9 cellular contexts compared by ENCODE assay signal in the genomic region with DNA sequence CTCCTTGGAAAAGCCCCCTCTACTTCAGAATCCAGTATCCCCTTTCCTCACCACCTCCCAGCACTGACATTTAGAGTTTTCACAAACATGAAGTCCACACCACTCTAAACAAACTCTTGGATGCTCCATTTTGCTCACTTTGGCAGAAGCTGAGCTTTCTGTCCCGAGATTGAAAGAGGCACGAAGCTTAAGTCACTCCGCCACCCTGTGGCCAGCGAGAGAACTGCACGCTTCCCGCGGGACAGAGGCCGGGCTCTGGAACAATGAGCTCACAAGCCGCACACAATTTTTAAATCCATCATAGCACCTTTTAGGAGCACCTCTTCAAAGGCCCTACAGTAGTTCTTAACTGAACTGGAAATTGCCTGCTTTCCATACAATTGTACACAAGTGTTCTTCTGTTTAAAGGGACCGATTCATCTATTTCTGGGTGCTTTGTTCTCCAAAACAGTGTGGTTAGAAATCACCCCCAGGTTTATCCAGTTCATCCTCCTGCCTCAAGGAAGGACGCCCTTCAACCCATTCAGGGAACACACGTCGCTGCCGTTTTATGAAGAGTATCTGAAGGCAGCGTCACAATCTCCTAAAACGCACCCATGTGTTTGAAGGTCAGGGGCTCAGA.
DNase-seq lines count a peak whose midpoint lies in the region; ATAC-seq and TF ChIP-seq lines count a peak whose summit lies in the region.
"Had no signal": no experiment of that assay in that cellular context is flagged by ENCODE, and none has a peak within 500 bp of the region (broad histone marks: within the 10 kb centered on the region; RNA-seq: fewer than 3 reads in every experiment).

No MANE protein-coding gene starts in this region.

- no peak overlapping the region for H2AFZ ChIP-seq in HCT116 (ENCODE audit: low read depth, low read length, poor library complexity, severe bottlenecking)

- DNase-seq in Calu3 (peak; percentile 90), HCT116 (ENCODE audit: low read depth, low spot score) (peak; percentile 52), NCI-H2171 (lab: John Stamatoyannopoulos, UW) (peak; percentile 57), brain pericyte (ENCODE audit: low read depth, low spot score) (peak; percentile 32), iris pigment epithelial cell (ENCODE audit: low read depth) (peak; percentile 76)
- peak; percentile 80 for DNase-seq in stimulated activated CD4-positive, alpha-beta T cell treated with anti-CD3 and anti-CD28 coated beads, Interleukin-15, amount 100 ng/mL, for 24 hours

- no peaks in the 10 kb centered on the region for H4K20me1 ChIP-seq in HCT116 (ENCODE audit: insufficient read depth)

- H3K36me3 ChIP-seq in HCT116 (ENCODE audit: control insufficient read depth in 1 of 2, insufficient read depth in 2 of 2, low read length in 2 of 2) = no peaks in the 10 kb centered on the region

- H3K4me1 ChIP-seq in HCT116 (ENCODE audit: control insufficient read depth in 1 of 2, insufficient read depth in 2 of 2, low read length in 2 of 2) = no peaks in the 10 kb centered on the region

- no peaks in the 10 kb centered on the region for H3K27me3 ChIP-seq in HCT116 (ENCODE audit: insufficient read depth, low read length)

- H3K27ac ChIP-seq in HCT116 (ENCODE audit: low read depth, low read length) (no peak overlapping the region), VCaP (no peak overlapping the region)

- TF ChIP-seq CTCF in Calu3 (IDR thresholded peaks at IDR 0.05; ENCODE audit: unreplicated experiment) (peak; percentile 95), HCT116 (IDR thresholded peaks at IDR 0.05 in 2 of 3, conservative IDR thresholded peaks at IDR 0.05 in 1 of 3; ENCODE audit: borderline replicate concordance in 1 of 3, insufficient read depth in 1 of 3, low read depth in 2 of 3, low read length in 2 of 3) (peak; percentile 43 to 96 (median 95); a peak in 5 of 6 replicates), VCaP (conservative IDR thresholded peaks at IDR 0.05) (peak; percentile 98)

- H3K27me3 Mint-ChIP-seq in Calu3 (ENCODE audit: unreplicated experiment) = peaks cover 64% of the 10 kb centered on the region

- H3K9ac ChIP-seq in HCT116 (ENCODE audit: low read length) = no peak overlapping the region

- peak; percentile 72 for TF ChIP-seq RAD21 in HCT116 (IDR thresholded peaks at IDR 0.05; ENCODE audit: low read depth)

- no TSS peak for BruUV-seq in Calu3 (replicated peaks; lab: Mats Ljungman, UMichigan)
- no TSS peak for BruUV-seq in HCT116 (replicated peaks; lab: Mats Ljungman, UMichigan)

- H3K79me2 ChIP-seq in HCT116 (ENCODE audit: insufficient read depth, low read length) = no peaks in the 10 kb centered on the region

- H3K9me2 ChIP-seq in HCT116 (ENCODE audit: insufficient read depth) = no peaks in the 10 kb centered on the region

- RAD21 ChIA-PET in HCT116 (lab: Charles Lee; ENCODE audit: low non-redundant PET in 1 of 2, low total read pairs in 2 of 2, uncharacterized antibody in 2 of 2, unreplicated experiment in 2 of 2) = interaction anchor here (0.6 to 2.0 kb wide), 4 partner anchors 239 to 667 kb away, joined by 3 to 6 read pairs (median 4); no protein-coding TSS in a partner anchor

- H3K4me1 Mint-ChIP-seq in Calu3 (ENCODE audit: low read depth, unreplicated experiment) = peaks cover 1% of the 10 kb centered on the region

- CTCF ChIA-PET in Calu3 (lab: Charles Lee) (interaction anchor here (0.5 to 2.4 kb wide), 28 partner anchors 11 to 1249 kb away, joined by 3 to 22 read pairs (median 4); no protein-coding TSS in a partner anchor), HCT116 (lab: Charles Lee) (interaction anchor here (0.6 to 2.8 kb wide), 39 partner anchors 8 to 1369 kb away, joined by 3 to 43 read pairs (median 4); a partner anchor contains a TSS)

- H3K4me2 ChIP-seq in HCT116 (ENCODE audit: low read length) = no peak overlapping the region

- H3K27ac Mint-ChIP-seq in Calu3 (ENCODE audit: unreplicated experiment) = no peak overlapping the region
- H3K27ac Mint-ChIP-seq: activated naive CD4-positive, alpha-beta T cell treated with anti-CD3 and anti-CD28 coated beads, Interleukin-2, amount 50 U/mL, for 24 hours had no signal

- H3K9me3 ChIP-seq in HCT116 (ENCODE audit: control insufficient read depth in 1 of 2, insufficient read depth in 1 of 2, low read depth in 1 of 2, low read length in 2 of 2) = no peaks in the 10 kb centered on the region

- POLR2A ChIA-PET in HCT116 (lab: Charles Lee) = no interaction called here

- no peaks in the 10 kb centered on the region for H3K9me3 Mint-ChIP-seq in Calu3 (ENCODE audit: low read depth, unreplicated experiment)
- H3K9me3 Mint-ChIP-seq: activated naive CD4-positive, alpha-beta T cell treated with anti-CD3 and anti-CD28 coated beads, Interleukin-2, amount 50 U/mL, for 24 hours had no signal

- no peak overlapping the region for H3K4me3 Mint-ChIP-seq in Calu3 (ENCODE audit: low read depth, unreplicated experiment)
- H3K4me3 Mint-ChIP-seq: activated naive CD4-positive, alpha-beta T cell treated with anti-CD3 and anti-CD28 coated beads, Interleukin-2, amount 50 U/mL, for 24 hours had no signal

- H3K4me3 ChIP-seq in HCT116 (replicated peaks in 1 of 2; ENCODE audit: low read depth in 1 of 2, low read length in 2 of 2) = no peak overlapping the region

- intact Hi-C loops in Calu3 (cut with micrococcal nuclease; ENCODE audit: unreplicated experiment) (loop anchor here (2.0 to 10.0 kb wide), 3 partner anchors 639 to 1247 kb away; no protein-coding TSS in a partner anchor), HCT116 (cut with micrococcal nuclease) (loop anchor here (1.0 kb wide), 3 partner anchors 639 to 1249 kb away; no protein-coding TSS in a partner anchor)

- ATAC-seq in HCT116 (peak; percentile 85), HG02623 (IDR thresholded peaks at IDR 0.05; ENCODE audit: unreplicated experiment) (no peak)

- H3K36me3 Mint-ChIP-seq in Calu3 (ENCODE audit: insufficient read depth, unreplicated experiment) = no peaks in the 10 kb centered on the region
- H3K36me3 Mint-ChIP-seq: activated naive CD4-positive, alpha-beta T cell treated with anti-CD3 and anti-CD28 coated beads, Interleukin-2, amount 50 U/mL, for 24 hours had no signal

- no peak for TF ChIP-seq POLR2A in HCT116 (IDR thresholded peaks at IDR 0.05; ENCODE audit: borderline replicate concordance, extremely low read depth, insufficient read depth, insufficient read length)

TF ChIP-seq in HCT116, 20 proteins besides CTCF, POLR2A, EP300 and RAD21:
- TF ChIP-seq SIN3A (IDR thresholded peaks at IDR 0.05; ENCODE audit: low read depth) (no peak), ELF1 (IDR thresholded peaks at IDR 0.05; ENCODE audit: borderline replicate concordance, low read depth) (no peak), FOSL1 (IDR thresholded peaks at IDR 0.05; ENCODE audit: low read depth) (no peak)

Comparison
In these comparisons a context has a peak if more than half of its experiments do, and no peak if none do; other contexts are left out.
1. DNase-seq: peak in every context shown above with its lines; median percentile 90 in Calu3; 80 in stimulated activated CD4-positive, alpha-beta T cell treated with anti-CD3 and anti-CD28 coated beads, Interleukin-15, amount 100 ng/mL, for 24 hours; 76 in iris pigment epithelial cell; 57 in NCI-H2171; 52 in HCT116; 32 in brain pericyte.